ENCODE assay signal across 11 cellular contexts in the genomic region with DNA sequence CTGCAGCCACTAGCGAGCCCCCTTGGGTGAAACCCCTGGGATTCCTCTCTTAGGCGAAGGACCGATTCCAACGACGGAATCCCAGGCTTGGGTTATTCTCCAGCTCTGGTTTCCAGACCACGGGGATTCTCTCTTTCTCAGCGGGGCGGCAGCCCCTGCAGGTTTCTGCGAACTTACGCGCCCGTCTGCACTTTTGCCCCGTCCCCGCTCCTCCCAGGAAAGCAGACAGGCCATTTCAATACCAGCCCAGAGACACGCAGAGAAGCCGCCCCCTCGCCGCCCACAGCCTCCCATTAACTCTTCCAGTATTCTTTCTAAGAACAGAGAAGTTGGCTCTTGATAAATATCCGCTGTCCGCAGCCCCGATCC.
DNase-seq lines count a peak whose midpoint lies in the region; ATAC-seq and TF ChIP-seq lines count a peak whose summit lies in the region.
"Had no signal": no experiment of that assay in that cellular context is flagged by ENCODE, and none has a peak within 500 bp of the region (broad histone marks: within the 10 kb centered on the region; RNA-seq: fewer than 3 reads in every experiment).

No MANE protein-coding gene starts in this region.

- H3K27me3 Mint-ChIP-seq in stimulated activated naive CD8-positive, alpha-beta T cell treated with anti-CD3 and anti-CD28 coated beads, Interleukin-15, amount 100 ng/mL, for 72 hours: peaks cover 74% of the 10 kb centered on the region

- ATAC-seq in stimulated activated naive CD8-positive, alpha-beta T cell treated with anti-CD3 and anti-CD28 coated beads, Interleukin-15, amount 100 ng/mL, for 72 hours: no peak
- no peak for ATAC-seq in stimulated activated naive CD8-positive, alpha-beta T cell treated with anti-CD3 and anti-CD28 coated beads, Interleukin-15, Interleukin-2, amounts not matched to agents 100 U/mL and 50 U/mL, for 24 hours
- ATAC-seq in GM18870 (IDR thresholded peaks at IDR 0.05; ENCODE audit: unreplicated experiment): no peak

- H3K4me1 Mint-ChIP-seq in stimulated activated naive CD8-positive, alpha-beta T cell treated with anti-CD3 and anti-CD28 coated beads, Interleukin-15, amount 100 ng/mL, for 72 hours: peaks cover 23% of the 10 kb centered on the region

- no peaks in the 10 kb centered on the region for H3K36me3 ChIP-seq in WERI-Rb-1

- peak overlapping the region; percentile 49 for H3K4me3 ChIP-seq in WERI-Rb-1 (ENCODE audit: low read depth, low read length)
- peak overlapping the region; percentile 41; the same call in 1 of the 2 replicates for H3K4me3 ChIP-seq in iPS-18c (ENCODE audit: insufficient read depth, low read depth, low read length)

- peak overlapping the region; percentile 62 to 66 for H3K4me3 Mint-ChIP-seq in stimulated activated naive CD8-positive, alpha-beta T cell treated with anti-CD3 and anti-CD28 coated beads, Interleukin-15, amount 100 ng/mL, for 72 hours

- TF ChIP-seq CTCF in WERI-Rb-1 (IDR thresholded peaks at IDR 0.05; ENCODE audit: low read depth, low read length): no peak

- no peaks in the 10 kb centered on the region for H3K27me3 ChIP-seq in WERI-Rb-1 (ENCODE audit: insufficient read depth, low read depth, severe bottlenecking)

- H3K9me3 ChIP-seq in WERI-Rb-1 (ENCODE audit: severe bottlenecking) (no peaks in the 10 kb centered on the region), iPS-18c (ENCODE audit: control insufficient read depth, insufficient read depth, low read length) (no peaks in the 10 kb centered on the region)

- H3K27ac ChIP-seq in WERI-Rb-1: no peak overlapping the region

- no peaks in the 10 kb centered on the region for H3K9me3 Mint-ChIP-seq in stimulated activated naive CD8-positive, alpha-beta T cell treated with anti-CD3 and anti-CD28 coated beads, Interleukin-15, amount 100 ng/mL, for 72 hours

- H3K27ac Mint-ChIP-seq in stimulated activated naive CD8-positive, alpha-beta T cell treated with anti-CD3 and anti-CD28 coated beads, Interleukin-15, amount 100 ng/mL, for 72 hours: no peak overlapping the region

- no peak for DNase-seq in stimulated activated naive CD8-positive, alpha-beta T cell treated with anti-CD3 and anti-CD28 coated beads, Interleukin-15, amount 100 ng/mL, for 72 hours
- no peak for DNase-seq in stimulated activated naive CD8-positive, alpha-beta T cell treated with anti-CD3 and anti-CD28 coated beads, Interleukin-15, Interleukin-2, amounts not matched to agents 100 U/mL and 50 U/mL, for 24 hours
- DNase-seq in WERI-Rb-1 (peak; percentile 17), EL (no peak), nucleus accumbens (lab: John Stamatoyannopoulos, UW) (no peak)
- no peak for DNase-seq in activated CD8-positive, alpha-beta memory T cell treated with anti-CD3 and anti-CD28 coated beads, Interleukin-2, amount 50 U/mL, for 48 hours
- DNase-seq: activated naive CD4-positive, alpha-beta T cell treated with Interleukin-2 at 50 U/mL for 16 hours; Calu3; NCI-H2029 treated with DMSO at 0.1 percent for 48 hours had no signal
